Comparison of ENCODE assay signal across 1 cellular context in genomic region chr13:28338202-28338601, GRCh38.
TF ChIP-seq lines count a peak whose summit lies in the region.

No MANE protein-coding gene starts in this region.

TF ChIP-seq in IMR-90, 13 proteins besides CTCF, POLR2A, EP300 and RAD21 (continued from another document):
- TF ChIP-seq USF2 (IDR thresholded peaks at IDR 0.05; ENCODE audit: low read depth, low read length) (no peak), MAZ (IDR thresholded peaks at IDR 0.05; ENCODE audit: borderline replicate concordance, low read depth, low read length) (no peak), ELK1 (IDR thresholded peaks at IDR 0.05; ENCODE audit: borderline replicate concordance, low read depth, low read length) (no peak), MAFK (IDR thresholded peaks at IDR 0.05; ENCODE audit: low read depth, low read length) (no peak), BHLHE40 (IDR thresholded peaks at IDR 0.05; ENCODE audit: low read depth, low read length) (no peak), SMC3 (IDR thresholded peaks at IDR 0.05; ENCODE audit: low read depth, low read length) (no peak), CHD1 (IDR thresholded peaks at IDR 0.05; ENCODE audit: low read depth, low read length) (no peak), RFX5 (IDR thresholded peaks at IDR 0.05; ENCODE audit: low read depth, low read length) (no peak), CEBPB (IDR thresholded peaks at IDR 0.05; ENCODE audit: low read depth, low read length) (no peak), MXI1 (IDR thresholded peaks at IDR 0.05; ENCODE audit: borderline replicate concordance, low read depth, low read length) (no peak)
